Comparison of ENCODE assay signal across 8 cellular contexts in the genomic region with DNA sequence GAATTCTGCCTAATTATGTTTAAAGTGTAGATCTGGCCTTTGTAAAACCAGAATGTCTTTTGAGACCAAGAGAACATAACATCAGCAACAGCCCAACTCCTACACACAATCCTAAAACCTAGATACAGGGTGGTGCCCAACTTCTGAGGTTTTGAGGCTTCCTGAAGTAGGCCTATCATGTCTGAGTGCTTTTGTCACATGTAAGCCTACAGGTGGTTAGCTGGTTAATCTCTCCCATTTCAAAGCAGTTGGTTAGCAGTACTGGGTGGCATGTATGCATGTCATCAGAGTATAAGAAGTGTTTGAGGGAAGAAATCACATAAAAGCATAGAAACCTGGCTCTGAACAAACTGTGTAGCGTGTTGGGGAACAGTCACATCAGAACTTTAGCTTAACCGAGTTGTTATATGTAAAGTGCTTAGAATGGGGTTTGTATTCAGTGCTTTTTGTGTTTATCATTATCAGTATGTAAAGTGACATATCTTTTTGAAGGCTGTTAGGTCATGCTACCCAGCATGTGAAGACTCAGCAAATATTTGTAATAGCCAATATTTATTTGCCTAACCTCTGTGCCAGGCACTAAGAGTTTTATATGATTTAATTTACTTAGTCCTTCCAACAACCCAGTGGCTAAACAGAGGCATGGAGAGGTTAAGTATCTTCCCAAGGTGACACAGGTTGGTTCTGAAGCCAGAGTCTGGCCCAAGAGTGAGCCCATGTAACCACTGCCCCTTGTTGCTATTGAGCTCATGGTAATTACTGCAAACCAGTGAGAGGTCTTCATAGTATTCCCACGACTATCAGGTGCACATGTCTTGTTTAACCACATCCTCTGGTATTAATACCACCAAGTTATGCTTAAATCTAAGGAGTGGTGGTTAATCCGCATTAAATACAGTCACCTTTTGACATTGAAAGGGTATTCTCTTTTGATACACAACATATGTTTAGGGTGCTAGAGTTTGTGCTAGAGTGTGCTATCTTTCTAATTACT. TPM values are rescaled to one million over a fixed set of nuclear protein-coding genes. Genes with fewer than 3 reads are reported as not detected.
A peak's percentile ranks its signal among the peaks of the same experiment; 100 is the strongest.
DNase-seq lines count a peak whose midpoint lies in the region; ATAC-seq, FAIRE-seq and TF ChIP-seq lines count a peak whose summit lies in the region.

No MANE protein-coding gene starts in this region.

- no peaks in the 10 kb centered on the region for H4K20me1 ChIP-seq in HepG2 (ENCODE audit: insufficient read depth, low read length)

- TF ChIP-seq POLR2A in HepG2 (IDR thresholded peaks at IDR 0.05; ENCODE audit: insufficient read depth in 1 of 2, low read depth in 2 of 2, low read length in 2 of 2) = no peak

- ATAC-seq in HG03521 (IDR thresholded peaks at IDR 0.05; ENCODE audit: unreplicated experiment) = peak; percentile 24
- ATAC-seq in HepG2 = no peak
- no peak for ATAC-seq in upper lobe of right lung

- H3K36me3 ChIP-seq in HepG2 (replicated peaks in 1 of 2; ENCODE audit: control insufficient read depth in 1 of 2, insufficient read depth in 2 of 2, low read length in 2 of 2) (no peaks in the 10 kb centered on the region), upper lobe of right lung (no peaks in the 10 kb centered on the region)

- peak; percentile 46 for DNase-seq in activated CD4-positive, CD25-positive, alpha-beta regulatory T cell treated with anti-CD3 and anti-CD28 coated beads, Interleukin-2, amount 50 U/mL, for 16 hours (ENCODE audit: low read depth, low spot score)
- DNase-seq in activated CD4-positive, CD25-positive, alpha-beta regulatory T cell treated with anti-CD3 and anti-CD28 coated beads, Interleukin-2, amount 50 U/mL, for 72 hours = no peak
- peak; percentile 50 for DNase-seq in activated CD8-positive, alpha-beta memory T cell treated with anti-CD3 and anti-CD28 coated beads, Interleukin-2, amount 50 U/mL, for 1 hour (ENCODE audit: extremely low read depth)
- DNase-seq in HepG2 (ENCODE audit: low spot score) = peak; percentile 27
- no peak for DNase-seq in upper lobe of right lung
- no peak for DNase-seq in GM13977 (ENCODE audit: low spot score)
- no peak for DNase-seq in KG1 (lab: John Stamatoyannopoulos, UW)

- H3K27ac ChIP-seq in HepG2 (ENCODE audit: extremely low read length, insufficient read depth, low read length) (no peak overlapping the region), upper lobe of right lung (no peak overlapping the region)

- H3K9me3 ChIP-seq in HepG2 (ENCODE audit: low read length) = no peaks in the 10 kb centered on the region
- no peaks in the 10 kb centered on the region for H3K9me3 ChIP-seq in upper lobe of right lung

- WGBS in HepG2 (ENCODE audit: low lambda C conversion rate) = 65% methylated on average over 4 of the region's 4 CpGs

- intact Hi-C loops in HepG2 (cut with micrococcal nuclease; ENCODE audit: unreplicated experiment) (no loop called here), upper lobe of right lung (cut with DNase I) (no loop called here)

- TF ChIP-seq CTCF in HepG2 (CRISPR knock-in tag; IDR thresholded peaks at IDR 0.05) = no peak
- no peak for TF ChIP-seq CTCF in upper lobe of right lung (IDR thresholded peaks at IDR 0.05)
- TF ChIP-seq CTCF in GM13977 (IDR thresholded peaks at IDR 0.05; ENCODE audit: extremely low read depth, insufficient read depth, missing control alignments) = no peak

- no peak for FAIRE-seq in HepG2 (lab: Jason Lieb, UNC)

- TF ChIP-seq EP300 in HepG2 (IDR thresholded peaks at IDR 0.05; ENCODE audit: low read depth in 2 of 2, low read length in 2 of 2) = no peak
- TF ChIP-seq EP300 in HepG2 (CRISPR knock-in tag; IDR thresholded peaks at IDR 0.05; ENCODE audit: borderline replicate concordance) = no peak

- peak overlapping the region; percentile 20; the same call in 1 of the 2 replicates for H3K9ac ChIP-seq in HepG2 (ENCODE audit: insufficient read depth, low read depth, low read length)

- H3K79me2 ChIP-seq in HepG2 (ENCODE audit: insufficient read depth, low read length) = peaks cover 56% of the 10 kb centered on the region

- peak overlapping the region; percentile 77 for H3K4me2 ChIP-seq in HepG2 (ENCODE audit: low read depth, low read length)

- in situ Hi-C loops in HepG2 (cut with HindIII; ENCODE audit: extremely low pct_ligation_motif_present, low pct_unique_long_range_greater_than_20kb) = loop anchor here (25.0 kb wide), 1 partner anchor 123 kb away; no protein-coding TSS in a partner anchor
- in situ Hi-C loops in GM13977 (cut with MboI; ENCODE audit: low pct_unique_long_range_greater_than_20kb, low sequenced_read_pairs, unreplicated experiment) = no loop called here

- H2AFZ ChIP-seq in HepG2 (ENCODE audit: low read length) = no peak overlapping the region

- no TSS peak for BruUV-seq in HepG2 (replicated peaks; lab: Mats Ljungman, UMichigan)

- H3K4me3 ChIP-seq in HepG2 (replicated peaks in 1 of 3; ENCODE audit: insufficient read depth in 1 of 3, low read depth in 2 of 3, low read length in 3 of 3) (peak overlapping the region; percentile 11 to 80 (median 68); a peak in 1 of 6 replicates), upper lobe of right lung (peak overlapping the region; percentile 93)

- H3K4me1 ChIP-seq in HepG2 (ENCODE audit: insufficient read depth, low read length) (peaks cover 64% of the 10 kb centered on the region), upper lobe of right lung (peaks cover 28% of the 10 kb centered on the region)

- no peak for TF ChIP-seq RAD21 in HepG2 (CRISPR knock-in tag; IDR thresholded peaks at IDR 0.05)

- no peaks in the 10 kb centered on the region for H3K27me3 ChIP-seq in HepG2 (ENCODE audit: control insufficient read depth in 1 of 2, insufficient read depth in 2 of 2, low read length in 2 of 2)
- H3K27me3 ChIP-seq in upper lobe of right lung = no peaks in the 10 kb centered on the region

- POLR2A ChIA-PET in HepG2 (lab: Yijun Ruan, JAX) = interaction anchor here (1.3 to 3.5 kb wide), 3 partner anchors 33 to 115 kb away, joined by 3 to 70 read pairs (median 3); no protein-coding TSS in a partner anchor

- CTCF ChIA-PET in HepG2 (lab: Yijun Ruan, JAX; ENCODE audit: low intra/inter-chr PET ratio, low total read pairs) = no interaction called here

TF ChIP-seq in HepG2, 621 proteins besides CTCF, POLR2A, EP300 and RAD21 (continues in another document):
- TF ChIP-seq ISL2 (CRISPR knock-in tag; IDR thresholded peaks at IDR 0.05) = 0 out of 2 replicates have a peak, but pooled peaks have one; percentile 31
- TF ChIP-seq GFI1 (CRISPR knock-in tag; IDR thresholded peaks at IDR 0.05; ENCODE audit: borderline replicate concordance) = 0 out of 2 replicates have a peak, but pooled peaks have one; percentile 54
- TF ChIP-seq ZNF614 (CRISPR knock-in tag; IDR thresholded peaks at IDR 0.05; ENCODE audit: borderline replicate concordance) = no peak
- TF ChIP-seq BRD4 (CRISPR knock-in tag; IDR thresholded peaks at IDR 0.05) = no peak
- no peak for TF ChIP-seq FOSL2 (CRISPR knock-in tag; IDR thresholded peaks at IDR 0.05)
- peak; percentile 39; the same call in 1 of the 2 replicates for TF ChIP-seq NR2F6 (IDR thresholded peaks at IDR 0.05)
- no peak for TF ChIP-seq NR2F6 (CRISPR knock-in tag; IDR thresholded peaks at IDR 0.05)
- no peak for TF ChIP-seq SRSF1 (optimal IDR thresholded peaks at IDR 0.05; ENCODE audit: low read depth, low read length)
- no peak for TF ChIP-seq MEIS2 (CRISPR knock-in tag; IDR thresholded peaks at IDR 0.05)
- peak; percentile 54 for TF ChIP-seq MAFF (IDR thresholded peaks at IDR 0.05; ENCODE audit: low read depth, low read length)
- no peak for TF ChIP-seq HHEX (CRISPR knock-in tag; IDR thresholded peaks at IDR 0.05)
- TF ChIP-seq, protein P1, sequence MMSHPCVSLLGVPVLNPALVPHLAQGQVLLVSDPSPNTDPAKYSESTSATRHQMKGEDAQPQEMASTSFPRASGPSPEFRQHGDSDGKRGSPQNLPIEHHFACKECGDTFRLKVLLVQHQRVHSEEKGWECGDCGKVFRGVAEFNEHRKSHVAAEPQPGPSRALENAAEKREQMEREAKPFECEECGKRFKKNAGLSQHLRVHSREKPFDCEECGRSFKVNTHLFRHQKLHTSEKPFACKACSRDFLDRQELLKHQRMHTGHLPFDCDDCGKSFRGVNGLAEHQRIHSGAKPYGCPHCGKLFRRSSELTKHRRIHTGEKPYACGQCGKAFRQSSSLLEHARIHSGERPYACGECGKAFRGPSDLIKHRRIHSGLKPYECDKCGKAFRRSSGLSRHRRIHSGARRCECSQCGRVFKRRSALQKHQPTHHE (CRISPR knock-in tag; IDR thresholded peaks at IDR 0.05; ENCODE audit: borderline replicate concordance) = no peak
- no peak for TF ChIP-seq SOX6 (IDR thresholded peaks at IDR 0.05)
- no peak for TF ChIP-seq SOX6 (CRISPR knock-in tag; IDR thresholded peaks at IDR 0.05)

RNA-seq across cellular contexts. Expression of a gene that starts 2.6 kb away (rescaled TPM):
- total RNA-seq in HepG2 (2016; rRNA removed; fragmentation: Illumina TruSeq; extraction: Trizol) = 57.5 and 70.2 TPM in 2 replicates
- total RNA-seq in HepG2 (2016; cell fraction: cytosol; rRNA removed; fragmentation: Illumina TruSeq; extraction: Trizol; ENCODE audit: low read depth) = 23.9 and 30.3 TPM in 2 replicates
- total RNA-seq in HepG2 (2016; cell fraction: insoluble cytoplasmic fraction; rRNA removed; fragmentation: Illumina TruSeq; extraction: Trizol) = 57.4 and 65.2 TPM in 2 replicates
- 25.0 and 26.6 TPM in 2 replicates for total RNA-seq in HepG2 (2016; cell fraction: membrane; rRNA removed; fragmentation: Illumina TruSeq; extraction: Trizol)
- 41.3 and 58.5 TPM in 2 replicates for total RNA-seq in HepG2 (2016; cell fraction: nucleus; rRNA removed; fragmentation: Illumina TruSeq; extraction: Trizol)
- 40.0 and 44.7 TPM in 2 replicates for polyA plus RNA-seq in HepG2 (2011; rRNA removed)
- polyA plus RNA-seq in HepG2 (2011; cell fraction: cytosol; rRNA removed) = 33.8 and 59.5 TPM in 2 replicates
- 62.7 and 102 TPM in 2 replicates for polyA plus RNA-seq in HepG2 (2011; cell fraction: nucleus; rRNA removed)
- 29.2 and 48.3 TPM in 2 replicates for polyA plus RNA-seq in HepG2 (2012)
- 1.4 and 1.6 TPM in 2 replicates for polyA plus RNA-seq in HepG2 (2016; cell fraction: cytosol; fragmentation: Illumina TruSeq; extraction: Trizol; ENCODE audit: low read depth)
- 44.7 and 44.8 TPM in 2 replicates for polyA plus RNA-seq in HepG2 (2016; cell fraction: insoluble cytoplasmic fraction; fragmentation: Illumina TruSeq; extraction: Trizol; ENCODE audit: low read depth)
- 5.5 and 6.0 TPM in 2 replicates for polyA plus RNA-seq in HepG2 (2016; cell fraction: membrane; fragmentation: Illumina TruSeq; extraction: Trizol; ENCODE audit: low read depth)
- polyA plus RNA-seq in HepG2 (2016; cell fraction: nucleus; fragmentation: Illumina TruSeq; extraction: Trizol; ENCODE audit: insufficient read depth, low read depth) = 53.5 and 57.5 TPM in 2 replicates
- 41.0 and 60.2 TPM in 2 replicates for polyA minus RNA-seq in HepG2 (2011; rRNA and poly(A)+ RNA removed; ENCODE audit: low replicate concordance)
- 34.7 and 44.4 TPM in 2 replicates for polyA minus RNA-seq in HepG2 (2011; cell fraction: cytosol; rRNA and poly(A)+ RNA removed)
- 91.9 and 114 TPM in 2 replicates for polyA minus RNA-seq in HepG2 (2011; cell fraction: nucleus; rRNA and poly(A)+ RNA removed)
- 57.4 TPM for total RNA-seq in upper lobe of right lung

Comparison
In these comparisons a context has a peak if more than half of its experiments do, and no peak if none do; other contexts are left out.
1. DNase-seq: peak in activated CD4-positive, CD25-positive, alpha-beta regulatory T cell treated with anti-CD3 and anti-CD28 coated beads, Interleukin-2, amount 50 U/mL, for 16 hours (single experiment), activated CD8-positive, alpha-beta memory T cell treated with anti-CD3 and anti-CD28 coated beads, Interleukin-2, amount 50 U/mL, for 1 hour (single experiment) and HepG2 (single experiment); none in activated CD4-positive, CD25-positive, alpha-beta regulatory T cell treated with anti-CD3 and anti-CD28 coated beads, Interleukin-2, amount 50 U/mL, for 72 hours (single experiment), upper lobe of right lung (single experiment), GM13977 (single experiment) and KG1 (single experiment).